26 cellular contexts compared by ENCODE assay signal in genomic region chr16:72711823-72712222, GRCh38.
"Had no signal": no experiment of that assay in that cellular context is flagged by ENCODE, and none has a peak within 500 bp of the region (broad histone marks: within the 10 kb centered on the region; RNA-seq: fewer than 3 reads in every experiment).

No MANE protein-coding gene starts in this region.

- H3K27me3 ChIP-seq: ascending aorta, SJSA1 had no signal

- H3K9me3 ChIP-seq: SJSA1 had no signal

- DNase-seq: activated CD4-positive, alpha-beta T cell treated with anti-CD3 and anti-CD28 coated beads for 48 hours; activated CD4-positive, alpha-beta T cell treated with anti-CD3 and anti-CD28 coated beads, Interleukin-2, amount 50 U/mL, for 4 hours; activated CD4-positive, CD25-positive, alpha-beta regulatory T cell treated with anti-CD3 and anti-CD28 coated beads, Interleukin-2, amount 50 U/mL, for 72 hours; activated CD8-positive, alpha-beta memory T cell treated with anti-CD3 and anti-CD28 coated beads, Interleukin-2, amount 50 U/mL, for 48 hours; activated CD8-positive, alpha-beta T cell treated with anti-CD3 and anti-CD28 coated beads, Interleukin-2, amount 10 ng/mL, durations not matched to agents 7 days and 5 days; activated naive CD4-positive, alpha-beta T cell; activated T-cell treated with anti-CD3 and anti-CD28 coated beads, Interleukin-2, amount 50 U/mL, for 1 hour; amniotic stem cell; Karpas-422; NCI-H1048; NCI-H146; NCI-H187 treated with DMSO at 0.1 percent for 48 hours; NCI-H2081 treated with DMSO at 0.1 percent for 48 hours; NCI-H446; NCI-H524; PC-3; SHP77; SW 1271 had no signal

- H3K27ac ChIP-seq: ascending aorta, SJSA1 had no signal

- H3K27me3 Mint-ChIP-seq: brain; central memory CD8-positive, alpha-beta T cell had no signal

- ATAC-seq: activated CD8-positive, alpha-beta T cell treated with anti-CD3 and anti-CD28 coated beads, Interleukin-2, amount 10 ng/mL, durations not matched to agents 7 days and 5 days; PC-3; SK-N-SH treated with all-trans-retinoic acid at 6 μM for 48 hours; WTC11 had no signal

- FAIRE-seq: RCC 7860 had no signal

- H3K4me3 Mint-ChIP-seq: activated CD8-positive, alpha-beta T cell treated with anti-CD3 and anti-CD28 coated beads, Interleukin-2, amount 10 ng/mL, durations not matched to agents 7 days and 5 days; activated naive CD4-positive, alpha-beta T cell treated with anti-CD3 and anti-CD28 coated beads, Interleukin-2, amount 50 U/mL, for 24 hours; brain; central memory CD8-positive, alpha-beta T cell; WTC11 had no signal

- H3K4me1 Mint-ChIP-seq: activated naive CD4-positive, alpha-beta T cell treated with anti-CD3 and anti-CD28 coated beads, Interleukin-2, amount 50 U/mL, for 24 hours; brain; central memory CD8-positive, alpha-beta T cell; WTC11 had no signal

- H3K36me3 ChIP-seq: ascending aorta, SJSA1 had no signal

- H3K27ac Mint-ChIP-seq: activated CD8-positive, alpha-beta T cell treated with anti-CD3 and anti-CD28 coated beads, Interleukin-2, amount 10 ng/mL, durations not matched to agents 7 days and 5 days; activated naive CD4-positive, alpha-beta T cell treated with anti-CD3 and anti-CD28 coated beads, Interleukin-2, amount 50 U/mL, for 24 hours; brain; WTC11 had no signal

- H3K4me3 ChIP-seq: ascending aorta, SJSA1 had no signal

- H3K4me1 ChIP-seq: SJSA1 had no signal
